In the genomic region with DNA sequence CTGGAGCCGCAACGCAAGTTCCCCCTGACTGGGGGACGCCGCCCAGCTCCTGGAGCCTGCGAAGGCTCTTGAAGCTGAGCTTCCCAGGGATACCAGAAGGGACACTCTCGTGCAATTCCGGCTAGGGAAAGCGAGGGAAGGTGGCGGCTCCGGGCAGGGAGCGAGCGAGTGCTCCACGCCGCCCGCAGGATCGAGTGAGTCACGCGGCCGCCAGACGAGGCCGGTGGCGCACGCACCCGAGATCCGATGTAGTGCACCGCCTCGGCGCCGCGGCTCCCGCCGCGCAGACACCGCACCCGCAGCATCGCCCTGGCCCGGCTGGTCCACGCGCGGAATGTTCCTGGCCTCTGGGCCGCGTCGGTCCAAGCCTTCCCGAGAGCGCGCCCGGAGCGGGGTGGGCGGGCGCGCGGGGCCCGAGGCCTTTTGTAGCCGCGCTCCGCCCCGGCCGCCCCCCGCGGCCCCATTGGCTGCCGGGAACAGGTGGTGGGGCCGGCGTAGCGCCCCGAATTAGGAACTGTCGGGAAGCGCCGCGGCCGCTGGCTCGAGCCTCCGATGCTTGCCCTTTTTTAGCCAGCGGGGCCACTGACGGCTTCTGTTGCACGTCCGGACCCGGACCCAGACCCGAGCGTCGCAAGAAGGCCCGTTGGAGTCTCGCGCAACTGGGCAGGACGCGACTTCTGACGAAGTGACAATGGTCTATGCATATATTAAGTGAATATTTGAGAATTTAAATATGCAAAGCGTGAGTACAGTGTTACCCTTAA, we compare ENCODE assay signal across 8 cellular contexts. TPM values are rescaled to one million over a fixed set of nuclear protein-coding genes. Genes with fewer than 3 reads are reported as not detected.
DNase-seq lines count a peak whose midpoint lies in the region; ATAC-seq, FAIRE-seq and TF ChIP-seq lines count a peak whose summit lies in the region.

A gene with protein sequence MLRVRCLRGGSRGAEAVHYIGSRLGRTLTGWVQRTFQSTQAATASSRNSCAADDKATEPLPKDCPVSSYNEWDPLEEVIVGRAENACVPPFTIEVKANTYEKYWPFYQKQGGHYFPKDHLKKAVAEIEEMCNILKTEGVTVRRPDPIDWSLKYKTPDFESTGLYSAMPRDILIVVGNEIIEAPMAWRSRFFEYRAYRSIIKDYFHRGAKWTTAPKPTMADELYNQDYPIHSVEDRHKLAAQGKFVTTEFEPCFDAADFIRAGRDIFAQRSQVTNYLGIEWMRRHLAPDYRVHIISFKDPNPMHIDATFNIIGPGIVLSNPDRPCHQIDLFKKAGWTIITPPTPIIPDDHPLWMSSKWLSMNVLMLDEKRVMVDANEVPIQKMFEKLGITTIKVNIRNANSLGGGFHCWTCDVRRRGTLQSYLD (minus strand): TSS at position 396 of the 764 bp plus-strand sequence. CDS start 91 bp downstream, at position 305.

- DNase-seq in EH (ENCODE audit: low read depth) (peak; percentile 85), HL-60 (ENCODE audit: low read depth in 1 of 2, low spot score in 1 of 2) (peak; percentile 22 to 27), astrocyte (ENCODE audit: low read depth) (peak; percentile 76), hepatocyte (ENCODE audit: low spot score) (peak; percentile 91), putamen (ENCODE audit: low spot score) (peak; percentile 89), HEK293T (ENCODE audit: extremely low spot score) (no peak)

- H3K27ac Mint-ChIP-seq in astrocyte (ENCODE audit: unreplicated experiment) = peak within 1 kb of the TSS; percentile 41

- peak within 1 kb of the TSS; percentile 96 for H2AFZ ChIP-seq in astrocyte (ENCODE audit: low read depth, low read length)
- peak within 1 kb of the TSS; percentile 89 for H2AFZ ChIP-seq in hepatocyte

- no peaks in the 10 kb centered on the region for H3K9me2 ChIP-seq in hepatocyte (replicated peaks; ENCODE audit: insufficient read depth)

- no peaks in the 10 kb centered on the region for H3K9me3 Mint-ChIP-seq in astrocyte (ENCODE audit: unreplicated experiment)

- peak within 1 kb of the TSS; percentile 93 for H3K4me3 Mint-ChIP-seq in astrocyte (ENCODE audit: unreplicated experiment)

- no peak for FAIRE-seq in astrocyte (lab: Jason Lieb, UNC)

- ATAC-seq in GM21360 (IDR thresholded peaks at IDR 0.05; ENCODE audit: unreplicated experiment) (peak; percentile 78), SK-N-SH treated with all-trans-retinoic acid at 6 μM for 48 hours (peak; percentile 100)

- POLR2A ChIA-PET in HEK293T (lab: Yijun Ruan, JAX) = no interaction called here

- H3K9me3 ChIP-seq in astrocyte (ENCODE audit: insufficient read depth, low read depth, low read length) (no peaks in the 10 kb centered on the region), hepatocyte (ENCODE audit: low read depth) (no peaks in the 10 kb centered on the region)

- no peaks in the 10 kb centered on the region for H3K36me3 Mint-ChIP-seq in astrocyte (ENCODE audit: low read depth, unreplicated experiment)

- H3K27me3 ChIP-seq in HL-60 (ENCODE audit: insufficient read depth, poor library complexity, severe bottlenecking) = peaks cover 58% of the 10 kb centered on the region
- H3K27me3 ChIP-seq in astrocyte (ENCODE audit: insufficient read depth, low read length) = peaks cover 47% of the 10 kb centered on the region
- H3K27me3 ChIP-seq in hepatocyte = peaks cover 30% of the 10 kb centered on the region

- no peak within 1 kb of the TSS for H3K27ac ChIP-seq in HL-60 (replicated peaks)
- no peak within 1 kb of the TSS for H3K27ac ChIP-seq in astrocyte (ENCODE audit: low read depth, low read length)
- H3K27ac ChIP-seq in hepatocyte = peak within 1 kb of the TSS; percentile 3

- H3K4me1 ChIP-seq in astrocyte (ENCODE audit: insufficient read depth, low read length) (peaks cover 12% of the 10 kb centered on the region), hepatocyte (ENCODE audit: insufficient read depth) (peaks cover 22% of the 10 kb centered on the region)

- H3K9ac ChIP-seq in astrocyte (ENCODE audit: low read length) = peak within 1 kb of the TSS; percentile 54

- H4K20me1 ChIP-seq in astrocyte (ENCODE audit: insufficient read depth, low read length) (no peaks in the 10 kb centered on the region), hepatocyte (ENCODE audit: insufficient read depth, poor library complexity, severe bottlenecking) (no peaks in the 10 kb centered on the region)

- CTCF ChIA-PET in HEK293T (lab: Yijun Ruan, JAX) = no interaction called here

- peaks cover 9% of the 10 kb centered on the region for H3K4me1 Mint-ChIP-seq in astrocyte (ENCODE audit: low read depth, unreplicated experiment)

- H3K4me3 ChIP-seq in HL-60 (replicated peaks; ENCODE audit: insufficient read depth, low read length) = peak within 1 kb of the TSS; percentile 38
- peak within 1 kb of the TSS; percentile 54 for H3K4me3 ChIP-seq in astrocyte (ENCODE audit: insufficient read depth, low read depth, low read length)
- H3K4me3 ChIP-seq in hepatocyte = peak within 1 kb of the TSS; percentile 68

- H3K36me3 ChIP-seq in astrocyte (ENCODE audit: insufficient read depth, low read length) (no peaks in the 10 kb centered on the region), hepatocyte (replicated peaks; ENCODE audit: insufficient read depth, low read depth) (no peaks in the 10 kb centered on the region)

- H3K4me2 ChIP-seq in astrocyte (ENCODE audit: low read length) (peak within 1 kb of the TSS; percentile 98), hepatocyte (peak within 1 kb of the TSS; percentile 96)

- H3K27me3 Mint-ChIP-seq in astrocyte (ENCODE audit: low read depth, unreplicated experiment) = peaks cover 14% of the 10 kb centered on the region

- TF ChIP-seq CTCF in HL-60 (IDR thresholded peaks at IDR 0.05; ENCODE audit: insufficient read depth, low read length) = no peak
- TF ChIP-seq CTCF in astrocyte (IDR thresholded peaks at IDR 0.05; ENCODE audit: insufficient read depth, low read depth, low read length) = peak; percentile 21
- peak; percentile 48 for TF ChIP-seq CTCF in hepatocyte (IDR thresholded peaks at IDR 0.05; ENCODE audit: poor library complexity)

- no peaks in the 10 kb centered on the region for H3K79me2 ChIP-seq in astrocyte (ENCODE audit: insufficient read depth, low read length)
- H3K79me2 ChIP-seq in hepatocyte = no peaks in the 10 kb centered on the region

- WGBS in hepatocyte (ENCODE audit: low lambda C conversion rate, missing lambda C conversion rate) = 3% methylated on average over 48 of the region's 87 CpGs

TF ChIP-seq in SK-N-SH treated with all-trans-retinoic acid at 6 μM for 48 hours, 23 proteins besides CTCF, POLR2A, EP300 and RAD21 (continues in another document):
- no peak for TF ChIP-seq ARNTL (CRISPR knock-in tag; IDR thresholded peaks at IDR 0.05; ENCODE audit: borderline replicate concordance, low read depth)
- TF ChIP-seq, protein P1, sequence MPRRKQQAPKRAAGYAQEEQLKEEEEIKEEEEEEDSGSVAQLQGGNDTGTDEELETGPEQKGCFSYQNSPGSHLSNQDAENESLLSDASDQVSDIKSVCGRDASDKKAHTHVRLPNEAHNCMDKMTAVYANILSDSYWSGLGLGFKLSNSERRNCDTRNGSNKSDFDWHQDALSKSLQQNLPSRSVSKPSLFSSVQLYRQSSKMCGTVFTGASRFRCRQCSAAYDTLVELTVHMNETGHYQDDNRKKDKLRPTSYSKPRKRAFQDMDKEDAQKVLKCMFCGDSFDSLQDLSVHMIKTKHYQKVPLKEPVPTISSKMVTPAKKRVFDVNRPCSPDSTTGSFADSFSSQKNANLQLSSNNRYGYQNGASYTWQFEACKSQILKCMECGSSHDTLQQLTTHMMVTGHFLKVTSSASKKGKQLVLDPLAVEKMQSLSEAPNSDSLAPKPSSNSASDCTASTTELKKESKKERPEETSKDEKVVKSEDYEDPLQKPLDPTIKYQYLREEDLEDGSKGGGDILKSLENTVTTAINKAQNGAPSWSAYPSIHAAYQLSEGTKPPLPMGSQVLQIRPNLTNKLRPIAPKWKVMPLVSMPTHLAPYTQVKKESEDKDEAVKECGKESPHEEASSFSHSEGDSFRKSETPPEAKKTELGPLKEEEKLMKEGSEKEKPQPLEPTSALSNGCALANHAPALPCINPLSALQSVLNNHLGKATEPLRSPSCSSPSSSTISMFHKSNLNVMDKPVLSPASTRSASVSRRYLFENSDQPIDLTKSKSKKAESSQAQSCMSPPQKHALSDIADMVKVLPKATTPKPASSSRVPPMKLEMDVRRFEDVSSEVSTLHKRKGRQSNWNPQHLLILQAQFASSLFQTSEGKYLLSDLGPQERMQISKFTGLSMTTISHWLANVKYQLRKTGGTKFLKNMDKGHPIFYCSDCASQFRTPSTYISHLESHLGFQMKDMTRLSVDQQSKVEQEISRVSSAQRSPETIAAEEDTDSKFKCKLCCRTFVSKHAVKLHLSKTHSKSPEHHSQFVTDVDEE (CRISPR knock-in tag; IDR thresholded peaks at IDR 0.05) = no peak

TF ChIP-seq in HEK293T, 16 proteins besides CTCF, POLR2A, EP300 and RAD21:
- TF ChIP-seq BHLHE40 (IDR thresholded peaks at IDR 0.05; ENCODE audit: borderline replicate concordance) = no peak
- TF ChIP-seq L3MBTL2 (conservative IDR thresholded peaks at IDR 0.05) = no peak
- no peak for TF ChIP-seq CTBP1 (IDR thresholded peaks at IDR 0.05; ENCODE audit: borderline replicate concordance)
- no peak for TF ChIP-seq HDGF (IDR thresholded peaks at IDR 0.05; ENCODE audit: borderline replicate concordance)
- TF ChIP-seq ARNT (IDR thresholded peaks at IDR 0.05) = no peak
- no peak for TF ChIP-seq FOXK2 (IDR thresholded peaks at IDR 0.05)
- no peak for TF ChIP-seq NFRKB (IDR thresholded peaks at IDR 0.05)
- no peak for TF ChIP-seq ELF4 (IDR thresholded peaks at IDR 0.05)
- TF ChIP-seq LEF1 (IDR thresholded peaks at IDR 0.05; ENCODE audit: borderline replicate concordance) = no peak
- no peak for TF ChIP-seq SP1 (IDR thresholded peaks at IDR 0.05)
- no peak for TF ChIP-seq SUZ12 (IDR thresholded peaks at IDR 0.05)
- no peak for TF ChIP-seq FOXA1 (IDR thresholded peaks at IDR 0.05)
- no peak for TF ChIP-seq ZNF384 (IDR thresholded peaks at IDR 0.05)
- no peak for TF ChIP-seq PKNOX1 (IDR thresholded peaks at IDR 0.05)
- TF ChIP-seq TARDBP (IDR thresholded peaks at IDR 0.05) = no peak

RNA-seq across cellular contexts. Expression of the gene that starts here (rescaled TPM):
- total RNA-seq in astrocyte = 5.1 and 5.4 TPM in 2 replicates
- total RNA-seq in hepatocyte = 231 and 268 TPM in 2 replicates
- 64.3 and 87.6 TPM in 2 replicates for polyA plus RNA-seq in hepatocyte

Comparison
In these comparisons a context has a peak if more than half of its experiments do, and no peak if none do; other contexts are left out.
1. RNA of the gene that starts here (total RNA-seq): 231 to 268 TPM in hepatocyte; 5.1 to 5.4 TPM in astrocyte; every median in the first group is over 10 times any median in the second.
2. Peak in every context shown above with its lines, with median percentiles within 50 percentile points of each other: H3K4me3 ChIP-seq.